ENCODE assay signal across 1 cellular context in genomic region chr5:151740336-151740942, GRCh38.
TF ChIP-seq lines count a peak whose summit lies in the region.

No MANE protein-coding gene starts in this region.

TF ChIP-seq in endothelial cell of umbilical vein, 7 proteins besides CTCF, POLR2A, EP300 and RAD21:
- no peak for TF ChIP-seq FOS (IDR thresholded peaks at IDR 0.05; ENCODE audit: borderline replicate concordance, insufficient read depth, low read length)
- no peak for TF ChIP-seq JUN (IDR thresholded peaks at IDR 0.05; ENCODE audit: borderline replicate concordance, insufficient read depth, insufficient read length, low read depth)
- TF ChIP-seq MAX (IDR thresholded peaks at IDR 0.05; ENCODE audit: insufficient read depth, insufficient read length), result no peak
- TF ChIP-seq MYC (IDR thresholded peaks at IDR 0.05; ENCODE audit: low read depth, low read length), result no peak
- no peak for TF ChIP-seq POLR2AphosphoS5 (IDR thresholded peaks at IDR 0.05; ENCODE audit: insufficient read depth, low read depth, low read length)
- TF ChIP-seq EZH2 (IDR thresholded peaks at IDR 0.05; ENCODE audit: borderline replicate concordance, low read depth, low read length, severe bottlenecking), result no peak
- TF ChIP-seq GATA2 (IDR thresholded peaks at IDR 0.05; ENCODE audit: insufficient read depth, insufficient read length, low read depth, low read length), result no peak
